2 cellular contexts compared by ENCODE assay signal in genomic region chr1:185644531-185644930, GRCh38.
TF ChIP-seq lines count a peak whose summit lies in the region.

No MANE protein-coding gene starts in this region.

TF ChIP-seq in GM23338, 12 proteins besides CTCF, POLR2A, EP300 and RAD21:
- no peak for TF ChIP-seq JUNB (IDR thresholded peaks at IDR 0.05; ENCODE audit: unreplicated experiment)
- TF ChIP-seq EZH2 (IDR thresholded peaks at IDR 0.05; ENCODE audit: low read depth, unreplicated experiment): no peak
- no peak for TF ChIP-seq STAT1 (IDR thresholded peaks at IDR 0.05; ENCODE audit: unreplicated experiment)

TF ChIP-seq in WTC11, 78 proteins besides CTCF, POLR2A, EP300 and RAD21:
- no peak for TF ChIP-seq ATF2 (CRISPR knock-in tag; IDR thresholded peaks at IDR 0.05; ENCODE audit: borderline replicate concordance, low read depth)
- TF ChIP-seq FOXK1 (CRISPR knock-in tag; IDR thresholded peaks at IDR 0.05): no peak
TF ChIP-seq in WTC11: peak in this region for 0.
